ENCODE assay signal across 17 cellular contexts in genomic region chr19:24059572-24060295, GRCh38. TPM values are rescaled to one million over a fixed set of nuclear protein-coding genes. Genes with fewer than 3 reads are reported as not detected.
A peak's percentile ranks its signal among the peaks of the same experiment; 100 is the strongest.
DNase-seq lines count a peak whose midpoint lies in the region; ATAC-seq and TF ChIP-seq lines count a peak whose summit lies in the region.
"Had no signal": no experiment of that assay in that cellular context is flagged by ENCODE, and none has a peak within 500 bp of the region (broad histone marks: within the 10 kb centered on the region; RNA-seq: fewer than 3 reads in every experiment).

No MANE protein-coding gene starts in this region.

- no peaks in the 10 kb centered on the region for H3K27me3 ChIP-seq in breast epithelium
- H3K27me3 ChIP-seq in neutrophil: no peaks in the 10 kb centered on the region
- H3K27me3 ChIP-seq: MG63 had no signal

- H3K4me3 ChIP-seq in breast epithelium: no peak overlapping the region
- H3K4me3 ChIP-seq in neutrophil (ENCODE audit: low read depth in 1 of 2, low read length in 1 of 2): no peak overlapping the region
- H3K4me3 ChIP-seq: MG63 had no signal

- H3K36me3 ChIP-seq in breast epithelium (no peaks in the 10 kb centered on the region), neutrophil (peaks cover 41% of the 10 kb centered on the region)
- H3K36me3 ChIP-seq: MG63 had no signal

- TF ChIP-seq POLR2A in breast epithelium (IDR thresholded peaks at IDR 0.05): no peak

- no peaks in the 10 kb centered on the region for H3K9me3 ChIP-seq in breast epithelium
- no peaks in the 10 kb centered on the region for H3K9me3 ChIP-seq in neutrophil
- H3K9me3 ChIP-seq: MG63 had no signal

- intact Hi-C loops in breast epithelium (cut with DNase I; ENCODE audit: low total_unique reads): no loop called here

- H3K27ac ChIP-seq in breast epithelium (peak overlapping the region; percentile 71 to 78), neutrophil (peak overlapping the region; percentile 55)
- H3K27ac ChIP-seq: KMS-11 had no signal

- DNase-seq in NCI-H2171 treated with DMSO at 0.1 percent for 48 hours (lab: John Stamatoyannopoulos, UW) (peak; percentile 7), NCI-H2171 (lab: John Stamatoyannopoulos, UW) (no peak), NCI-H2196 (lab: John Stamatoyannopoulos, UW; ENCODE audit: unreplicated experiment) (peak; percentile 40), breast epithelium (ENCODE audit: low spot score in 2 of 2) (peak in 1 of 2 donors; percentile 83), NCI-H345 (lab: John Stamatoyannopoulos, UW) (no peak), NCI-H2081 (lab: John Stamatoyannopoulos, UW) (no peak)
- DNase-seq: C1 segment of cervical spinal cord, MG63, NCI-H1092 treated with DMSO at 0.1 percent for 48 hours, NCI-H1694 treated with DMSO at 0.1 percent for 48 hours, NCI-H446 treated with DMSO at 0.1 percent for 48 hours, NCI-H774, SHP77 treated with DMSO at 0.1 percent for 48 hours had no signal

- H3K4me1 ChIP-seq in breast epithelium: no peaks in the 10 kb centered on the region
- H3K4me1 ChIP-seq in neutrophil (ENCODE audit: control insufficient read depth in 1 of 2, insufficient read depth in 1 of 2, low read depth in 1 of 2, low read length in 1 of 2): peaks cover 36 to 43% of the 10 kb centered on the region in 2 experiments

- no peak for TF ChIP-seq CTCF in breast epithelium (IDR thresholded peaks at IDR 0.05)
- TF ChIP-seq CTCF in neutrophil (IDR thresholded peaks at IDR 0.05): no peak

- ATAC-seq in GM19328 (IDR thresholded peaks at IDR 0.05; ENCODE audit: unreplicated experiment): no peak
- ATAC-seq: HepG2 had no signal

RNA-seq across cellular contexts. Expression of gene ZNF254, which starts 27.3 kb away (rescaled TPM):
- 10 to 100 TPM; 19.4 to 48.9 (median 33.4) TPM for total RNA-seq in breast epithelium

Comparison
In these comparisons a context has a peak if more than half of its experiments do, and no peak if none do; other contexts are left out.
1. DNase-seq: peak in NCI-H2171 treated with DMSO at 0.1 percent for 48 hours (single experiment) and NCI-H2196 (single experiment); none in NCI-H2171 (single experiment), NCI-H345 (single experiment) and NCI-H2081 (0 of 2).